Comparison of ENCODE assay signal across 1 cellular context in the genomic region with DNA sequence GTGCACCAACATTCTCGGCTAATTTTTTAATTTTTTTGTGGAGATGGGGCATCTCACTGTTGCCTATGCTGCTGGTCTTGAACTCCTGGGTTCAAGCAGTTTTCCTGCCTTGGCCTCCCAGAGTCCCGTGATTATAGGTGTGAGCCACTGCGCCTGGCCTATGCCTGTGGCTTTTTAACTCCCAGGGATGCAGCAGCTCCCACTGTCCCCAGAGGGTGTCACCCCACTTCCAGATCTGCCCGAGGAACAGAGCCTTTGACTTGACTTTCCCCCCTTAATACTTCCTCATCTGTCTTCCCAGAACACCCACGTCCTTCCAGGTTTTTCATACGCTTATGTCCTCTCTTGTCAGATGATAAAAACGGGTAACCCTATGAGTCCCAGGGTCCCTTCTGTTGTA.
TF ChIP-seq lines count a peak whose summit lies in the region.

No MANE protein-coding gene starts in this region.

TF ChIP-seq in SK-N-SH, 30 proteins besides CTCF, POLR2A, EP300 and RAD21 (continued from another document):
- TF ChIP-seq MAX (IDR thresholded peaks at IDR 0.05; ENCODE audit: low read depth) (no peak), MXI1 (IDR thresholded peaks at IDR 0.05; ENCODE audit: low read depth, low read length) (no peak), CHD2 (IDR thresholded peaks at IDR 0.05; ENCODE audit: low read length, partially characterized antibody) (no peak), FOSL2 (IDR thresholded peaks at IDR 0.05; ENCODE audit: borderline replicate concordance, low read depth) (no peak), USF1 (IDR thresholded peaks at IDR 0.05; ENCODE audit: borderline replicate concordance, low read depth) (no peak), TCF12 (IDR thresholded peaks at IDR 0.05) (no peak), RCOR1 (IDR thresholded peaks at IDR 0.05; ENCODE audit: low read length) (no peak), GATA2 (CRISPR knock-in tag; IDR thresholded peaks at IDR 0.05) (no peak)
- TF ChIP-seq, protein P1, sequence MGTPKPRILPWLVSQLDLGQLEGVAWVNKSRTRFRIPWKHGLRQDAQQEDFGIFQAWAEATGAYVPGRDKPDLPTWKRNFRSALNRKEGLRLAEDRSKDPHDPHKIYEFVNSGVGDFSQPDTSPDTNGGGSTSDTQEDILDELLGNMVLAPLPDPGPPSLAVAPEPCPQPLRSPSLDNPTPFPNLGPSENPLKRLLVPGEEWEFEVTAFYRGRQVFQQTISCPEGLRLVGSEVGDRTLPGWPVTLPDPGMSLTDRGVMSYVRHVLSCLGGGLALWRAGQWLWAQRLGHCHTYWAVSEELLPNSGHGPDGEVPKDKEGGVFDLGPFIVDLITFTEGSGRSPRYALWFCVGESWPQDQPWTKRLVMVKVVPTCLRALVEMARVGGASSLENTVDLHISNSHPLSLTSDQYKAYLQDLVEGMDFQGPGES (IDR thresholded peaks at IDR 0.05; ENCODE audit: low read depth, low read length), result no peak
